Comparison of ENCODE assay signal across 24 cellular contexts in genomic region chr9:137967280-137967943, GRCh38.
DNase-seq lines count a peak whose midpoint lies in the region; ATAC-seq and TF ChIP-seq lines count a peak whose summit lies in the region.
"Had no signal": no experiment of that assay in that cellular context is flagged by ENCODE, and none has a peak within 500 bp of the region (broad histone marks: within the 10 kb centered on the region; RNA-seq: fewer than 3 reads in every experiment).

No MANE protein-coding gene starts in this region.

- H3K27me3 ChIP-seq in SK-N-SH (ENCODE audit: insufficient read depth) = no peaks in the 10 kb centered on the region
- no peaks in the 10 kb centered on the region for H3K27me3 ChIP-seq in RWPE2 (ENCODE audit: insufficient read depth, poor library complexity, severe bottlenecking)
- no peaks in the 10 kb centered on the region for H3K27me3 ChIP-seq in lower lobe of right lung (ENCODE audit: low read depth)
- H3K27me3 ChIP-seq: BLaER1 treated with 17β-estradiol and CSF1 and Interleukin-3, amounts not matched to agents 10 nM and 100 nM had no signal

- H3K36me3 ChIP-seq in SK-N-SH (replicated peaks in 1 of 2; ENCODE audit: control insufficient read depth in 1 of 2, insufficient read depth in 2 of 2, low read length in 1 of 2) (no peaks in the 10 kb centered on the region), RWPE2 (ENCODE audit: low read depth) (no peaks in the 10 kb centered on the region), lower lobe of right lung (no peaks in the 10 kb centered on the region)
- H3K36me3 ChIP-seq: BLaER1 treated with 17β-estradiol and CSF1 and Interleukin-3, amounts not matched to agents 10 nM and 100 nM had no signal

- no peaks in the 10 kb centered on the region for H3K9me3 ChIP-seq in SK-N-SH
- no peaks in the 10 kb centered on the region for H3K9me3 ChIP-seq in RWPE2 (ENCODE audit: severe bottlenecking)
- no peaks in the 10 kb centered on the region for H3K9me3 ChIP-seq in lower lobe of right lung
- H3K9me3 ChIP-seq: BLaER1 treated with 17β-estradiol and CSF1 and Interleukin-3, amounts not matched to agents 10 nM and 100 nM; Caco-2 had no signal

- H3K4me2 ChIP-seq in SK-N-SH = no peak overlapping the region
- H3K4me2 ChIP-seq: BLaER1 treated with 17β-estradiol and CSF1 and Interleukin-3, amounts not matched to agents 10 nM and 100 nM; GM23338 had no signal

- H3K9ac ChIP-seq in SK-N-SH = no peak overlapping the region
- H3K9ac ChIP-seq: BLaER1 treated with 17β-estradiol and CSF1 and Interleukin-3, amounts not matched to agents 10 nM and 100 nM had no signal

- TF ChIP-seq EP300 in SK-N-SH (IDR thresholded peaks at IDR 0.05; ENCODE audit: borderline replicate concordance in 1 of 2, low read depth in 1 of 2, low read length in 1 of 2) = no peak

- CTCF ChIA-PET in SK-N-SH (lab: Yijun Ruan, JAX) = interaction anchor here (1.2 to 1.5 kb wide), 2 partner anchors 12 to 18 kb away, joined by 3 read pairs; no protein-coding TSS in a partner anchor

- POLR2A ChIA-PET in SK-N-SH (lab: Yijun Ruan, JAX) = no interaction called here

- intact Hi-C loops in lower lobe of right lung (cut with DNase I) = no loop called here
- intact Hi-C loops in posterior vena cava (cut with DNase I) = no loop called here

- TF ChIP-seq CTCF in SK-N-SH (IDR thresholded peaks at IDR 0.05) (no peak), RWPE2 (IDR thresholded peaks at IDR 0.05; ENCODE audit: poor library complexity, severe bottlenecking) (no peak), lower lobe of right lung (IDR thresholded peaks at IDR 0.05) (no peak)

- H3K4me3 ChIP-seq in SK-N-SH (ENCODE audit: low read depth in 2 of 2, low read length in 1 of 2) = no peak overlapping the region
- no peak overlapping the region for H3K4me3 ChIP-seq in RWPE2 (ENCODE audit: severe bottlenecking)
- no peak overlapping the region for H3K4me3 ChIP-seq in lower lobe of right lung
- H3K4me3 ChIP-seq: BLaER1 treated with 17β-estradiol and CSF1 and Interleukin-3, amounts not matched to agents 10 nM and 100 nM; GM12878; GM23338 had no signal

- H3K9me2 ChIP-seq in SK-N-SH = no peaks in the 10 kb centered on the region

- H3K79me2 ChIP-seq in SK-N-SH (ENCODE audit: insufficient read depth) = no peaks in the 10 kb centered on the region

- peaks cover 0 to 20% of the 10 kb centered on the region in 2 experiments; a peak in 1 of 4 replicates for H3K4me1 ChIP-seq in SK-N-SH (ENCODE audit: control insufficient read depth in 1 of 2, insufficient read depth in 2 of 2, low read depth in 1 of 2, low read length in 1 of 2)
- no peaks in the 10 kb centered on the region for H3K4me1 ChIP-seq in RWPE2 (ENCODE audit: insufficient read depth, poor library complexity, severe bottlenecking)
- H3K4me1 ChIP-seq in lower lobe of right lung = no peaks in the 10 kb centered on the region
- H3K4me1 ChIP-seq: BLaER1 treated with 17β-estradiol and CSF1 and Interleukin-3, amounts not matched to agents 10 nM and 100 nM; Caco-2 had no signal

- WGBS in SK-N-SH (ENCODE audit: low lambda C conversion rate) = 59% methylated on average over 17 of the region's 17 CpGs

- DNase-seq in SK-N-SH (peak; percentile 2), RWPE2 (ENCODE audit: low spot score) (peak; percentile 26), lower lobe of right lung (peak; percentile 17), posterior vena cava (ENCODE audit: low spot score) (peak; percentile 57), AG20443 (ENCODE audit: low spot score) (no peak)
- DNase-seq in stimulated activated CD4-positive, alpha-beta T cell treated with anti-CD3 and anti-CD28 coated beads, Interleukin-12 subunit alpha, Interleukin-12 subunit beta, amount 100 ng/mL, for 4 hours = no peak
- DNase-seq: ACHN; Caco-2; CD4-positive, alpha-beta memory T cell; DMS 273 treated with DMSO at 0.1 percent for 48 hours; DMS79 treated with DMSO at 0.1 percent for 48 hours; Kasumi-1; NCI-H1417; NCI-H1694 treated with DMSO at 0.1 percent for 48 hours; NCI-H2081 treated with DMSO at 0.1 percent for 48 hours; NCI-H446; NCI-H526 treated with DMSO at 0.1 percent for 48 hours; SHP77 had no signal

- H4K20me1 ChIP-seq in SK-N-SH (ENCODE audit: insufficient read depth) = no peaks in the 10 kb centered on the region

- H3K27ac ChIP-seq in SK-N-SH (ENCODE audit: low read depth in 2 of 2, low read length in 1 of 2) (no peak overlapping the region), RWPE2 (ENCODE audit: poor library complexity, severe bottlenecking) (no peak overlapping the region), lower lobe of right lung (no peak overlapping the region)
- H3K27ac ChIP-seq: 22Rv1; BLaER1 treated with 17β-estradiol and CSF1 and Interleukin-3, amounts not matched to agents 10 nM and 100 nM had no signal

- no peaks in the 10 kb centered on the region for H3F3A ChIP-seq in SK-N-SH (replicated peaks; ENCODE audit: insufficient read depth)

- ATAC-seq in SK-N-SH treated with all-trans-retinoic acid at 6 μM for 48 hours = no peak
- no peak for ATAC-seq in RWPE2 (ENCODE audit: low read depth)
- no peak for ATAC-seq in lower lobe of right lung
- ATAC-seq in GM19463 (IDR thresholded peaks at IDR 0.05; ENCODE audit: unreplicated experiment) = no peak

- H2AFZ ChIP-seq in SK-N-SH (ENCODE audit: low read depth) = no peak overlapping the region
- H2AFZ ChIP-seq: GM23338 had no signal

- TF ChIP-seq RAD21 in SK-N-SH (IDR thresholded peaks at IDR 0.05; ENCODE audit: low read length) = no peak

TF ChIP-seq in SK-N-SH, 30 proteins besides CTCF, POLR2A, EP300 and RAD21:
- no peak for TF ChIP-seq EZH2phosphoT487 (IDR thresholded peaks at IDR 0.05; ENCODE audit: borderline replicate concordance, low read depth)
- no peak for TF ChIP-seq RCOR1 (IDR thresholded peaks at IDR 0.05; ENCODE audit: low read length)
- no peak for TF ChIP-seq YY1 (IDR thresholded peaks at IDR 0.05; ENCODE audit: low read depth)

TF ChIP-seq in SK-N-SH treated with all-trans-retinoic acid at 6 μM for 48 hours, 23 proteins besides CTCF, POLR2A, EP300 and RAD21:
- TF ChIP-seq ESRRG (CRISPR knock-in tag; IDR thresholded peaks at IDR 0.05) = no peak
- no peak for TF ChIP-seq CSRNP3 (CRISPR knock-in tag; IDR thresholded peaks at IDR 0.05)
- no peak for TF ChIP-seq TCF4 (CRISPR knock-in tag; IDR thresholded peaks at IDR 0.05; ENCODE audit: borderline replicate concordance)
- TF ChIP-seq ZFP3 (CRISPR knock-in tag; IDR thresholded peaks at IDR 0.05) = no peak
- TF ChIP-seq, protein P1, sequence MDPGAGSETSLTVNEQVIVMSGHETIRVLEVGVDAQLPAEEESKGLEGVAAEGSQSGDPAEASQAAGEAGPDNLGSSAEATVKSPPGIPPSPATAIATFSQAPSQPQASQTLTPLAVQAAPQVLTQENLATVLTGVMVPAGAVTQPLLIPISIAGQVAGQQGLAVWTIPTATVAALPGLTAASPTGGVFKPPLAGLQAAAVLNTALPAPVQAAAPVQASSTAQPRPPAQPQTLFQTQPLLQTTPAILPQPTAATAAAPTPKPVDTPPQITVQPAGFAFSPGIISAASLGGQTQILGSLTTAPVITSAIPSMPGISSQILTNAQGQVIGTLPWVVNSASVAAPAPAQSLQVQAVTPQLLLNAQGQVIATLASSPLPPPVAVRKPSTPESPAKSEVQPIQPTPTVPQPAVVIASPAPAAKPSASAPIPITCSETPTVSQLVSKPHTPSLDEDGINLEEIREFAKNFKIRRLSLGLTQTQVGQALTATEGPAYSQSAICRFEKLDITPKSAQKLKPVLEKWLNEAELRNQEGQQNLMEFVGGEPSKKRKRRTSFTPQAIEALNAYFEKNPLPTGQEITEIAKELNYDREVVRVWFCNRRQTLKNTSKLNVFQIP (CRISPR knock-in tag; IDR thresholded peaks at IDR 0.05; ENCODE audit: borderline replicate concordance, low read depth) = no peak

Comparison
In these comparisons a context has a peak if more than half of its experiments do, and no peak if none do; other contexts are left out.
1. DNase-seq: peak in SK-N-SH (single experiment), RWPE2 (single experiment), lower lobe of right lung (single experiment) and posterior vena cava (single experiment); none in AG20443 (single experiment) and stimulated activated CD4-positive, alpha-beta T cell treated with anti-CD3 and anti-CD28 coated beads, Interleukin-12 subunit alpha, Interleukin-12 subunit beta, amount 100 ng/mL, for 4 hours (single experiment).